ENCODE assay signal across 8 cellular contexts in the genomic region with DNA sequence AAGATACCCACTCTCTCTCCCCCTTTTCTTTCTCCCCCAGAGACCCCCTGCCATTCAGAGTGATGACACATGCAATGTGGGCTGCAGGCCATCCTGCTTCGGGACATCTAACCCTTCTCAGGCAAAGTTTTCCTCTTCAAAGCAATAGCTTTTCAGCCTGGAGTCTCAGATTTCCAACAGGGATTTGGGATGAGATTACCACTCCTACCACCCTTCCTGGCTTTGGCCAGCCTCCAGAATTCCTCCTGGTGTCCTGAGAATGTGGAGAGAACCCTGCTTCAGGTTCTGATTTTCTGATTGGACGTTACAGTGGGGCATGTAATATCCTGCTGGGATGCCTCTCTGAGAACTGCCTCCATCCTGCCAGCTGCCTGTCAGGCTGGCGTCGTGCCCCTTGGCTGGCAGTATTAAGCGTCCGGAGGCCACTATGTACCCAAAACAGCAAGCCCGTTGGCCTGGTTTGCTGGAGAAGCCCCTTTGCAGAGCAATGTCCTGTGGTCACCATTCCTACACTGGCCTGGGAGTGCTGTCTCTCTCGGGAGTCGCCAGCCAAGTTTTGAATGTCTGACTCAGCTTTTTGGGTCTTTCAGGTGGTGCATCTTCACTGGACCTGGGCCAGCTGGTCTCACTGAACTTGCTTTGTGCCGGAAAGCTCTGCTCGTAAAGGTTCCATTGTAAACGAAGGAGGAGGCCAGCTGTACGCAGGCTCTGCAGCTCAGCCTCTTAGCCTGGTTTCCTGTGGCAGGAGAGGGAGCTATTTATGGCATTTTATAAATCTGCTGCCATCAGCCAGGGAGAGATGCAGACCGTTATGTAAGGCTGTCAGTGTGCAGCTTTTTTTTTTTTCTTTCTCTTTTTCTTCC. TPM values are rescaled to one million over a fixed set of nuclear protein-coding genes. Genes with fewer than 3 reads are reported as not detected.
DNase-seq lines count a peak whose midpoint lies in the region; TF ChIP-seq lines count a peak whose summit lies in the region.

No MANE protein-coding gene starts in this region.

- in situ Hi-C loops in GM13977 (cut with MboI; ENCODE audit: low pct_unique_long_range_greater_than_20kb, low sequenced_read_pairs, unreplicated experiment) = no loop called here

- H3K9me3 ChIP-seq in HEK293 (ENCODE audit: control insufficient read depth, insufficient read depth, low read depth, low read length) (no peaks in the 10 kb centered on the region), ascending aorta (no peaks in the 10 kb centered on the region)

- POLR2A ChIA-PET in HEK293 (lab: Yijun Ruan, JAX) = interaction anchor here (0.6 to 1.3 kb wide), 5 partner anchors 10 to 659 kb away, joined by 3 to 8 read pairs (median 3); no protein-coding TSS in a partner anchor

- intact Hi-C loops in ascending aorta (cut with DNase I) = no loop called here

- H3K4me1 ChIP-seq in HEK293 (ENCODE audit: control insufficient read depth, insufficient read depth, low read length) (peaks cover 8% of the 10 kb centered on the region), ascending aorta (peaks cover 16 to 50% of the 10 kb centered on the region in 2 donors)

- TF ChIP-seq CTCF in HEK293 (tag by site-specific recombination; IDR thresholded peaks at IDR 0.05) (no peak), ascending aorta (IDR thresholded peaks at IDR 0.05) (no peak), retinal pigment epithelial cell (conservative IDR thresholded peaks at IDR 0.05; ENCODE audit: low read depth, low read length) (no peak), GM13977 (IDR thresholded peaks at IDR 0.05; ENCODE audit: extremely low read depth, insufficient read depth, missing control alignments) (no peak)

- H3K27ac ChIP-seq in HEK293 (ENCODE audit: extremely low read depth, low read depth, low read length) = peak overlapping the region; percentile 4; the same call in 1 of the 2 replicates
- H3K27ac ChIP-seq in ascending aorta = peak overlapping the region; percentile 75 to 87

- CTCF ChIA-PET in HEK293 (lab: Yijun Ruan, JAX) = no interaction called here

- H3K4me3 ChIP-seq in HEK293 (ENCODE audit: low read depth, low read length) (peak overlapping the region; percentile 24), ascending aorta (peak overlapping the region; percentile 29 to 41), retinal pigment epithelial cell (ENCODE audit: low read length) (peak overlapping the region; percentile 30)

- H3K36me3 ChIP-seq in HEK293 (ENCODE audit: control insufficient read depth in 2 of 2, insufficient read depth in 1 of 2, low read length in 2 of 2) (no peaks in the 10 kb centered on the region), ascending aorta (no peaks in the 10 kb centered on the region)

- no peaks in the 10 kb centered on the region for H3K27me3 ChIP-seq in ascending aorta

- DNase-seq in DMS153 (lab: John Stamatoyannopoulos, UW) = peak; percentile 70
- peak; percentile 73 for DNase-seq in NCI-H2196 (lab: John Stamatoyannopoulos, UW; ENCODE audit: unreplicated experiment)
- peak; percentile 34 to 86 for DNase-seq in ascending aorta (ENCODE audit: low spot score in 2 of 2)
- peak; percentile 70 for DNase-seq in hepatic stellate cell (ENCODE audit: low spot score)
- DNase-seq in retinal pigment epithelial cell (ENCODE audit: low read depth) = no peak
- no peak for DNase-seq in GM13977 (ENCODE audit: low spot score)
- no peak for DNase-seq in central memory CD4-positive, alpha-beta T cell

TF ChIP-seq in HEK293, 187 proteins besides CTCF, POLR2A, EP300 and RAD21 (continues in another document):
- TF ChIP-seq, protein P1, sequence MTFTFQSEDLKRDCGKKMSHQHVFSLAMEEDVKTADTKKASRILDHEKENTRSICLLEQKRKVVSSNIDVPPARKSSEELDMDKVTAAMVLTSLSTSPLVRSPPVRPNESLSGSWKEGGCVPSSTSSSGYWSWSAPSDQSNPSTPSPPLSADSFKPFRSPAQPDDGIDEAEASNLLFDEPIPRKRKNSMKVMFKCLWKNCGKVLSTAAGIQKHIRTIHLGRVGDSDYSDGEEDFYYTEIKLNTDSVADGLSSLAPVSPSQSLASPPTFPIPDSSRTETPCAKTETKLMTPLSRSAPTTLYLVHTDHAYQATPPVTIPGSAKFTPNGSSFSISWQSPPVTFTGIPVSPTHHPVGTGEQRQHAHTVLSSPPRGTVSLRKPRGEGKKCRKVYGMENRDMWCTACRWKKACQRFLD (tag by site-specific recombination; IDR thresholded peaks at IDR 0.05) = no peak
- TF ChIP-seq GLIS2 (tag by site-specific recombination; IDR thresholded peaks at IDR 0.05) = no peak
- TF ChIP-seq ZNF624 (tag by site-specific recombination; IDR thresholded peaks at IDR 0.05) = no peak
- TF ChIP-seq ZNF623 (tag by site-specific recombination; IDR thresholded peaks at IDR 0.05) = peak; percentile 93
- TF ChIP-seq, protein P2, sequence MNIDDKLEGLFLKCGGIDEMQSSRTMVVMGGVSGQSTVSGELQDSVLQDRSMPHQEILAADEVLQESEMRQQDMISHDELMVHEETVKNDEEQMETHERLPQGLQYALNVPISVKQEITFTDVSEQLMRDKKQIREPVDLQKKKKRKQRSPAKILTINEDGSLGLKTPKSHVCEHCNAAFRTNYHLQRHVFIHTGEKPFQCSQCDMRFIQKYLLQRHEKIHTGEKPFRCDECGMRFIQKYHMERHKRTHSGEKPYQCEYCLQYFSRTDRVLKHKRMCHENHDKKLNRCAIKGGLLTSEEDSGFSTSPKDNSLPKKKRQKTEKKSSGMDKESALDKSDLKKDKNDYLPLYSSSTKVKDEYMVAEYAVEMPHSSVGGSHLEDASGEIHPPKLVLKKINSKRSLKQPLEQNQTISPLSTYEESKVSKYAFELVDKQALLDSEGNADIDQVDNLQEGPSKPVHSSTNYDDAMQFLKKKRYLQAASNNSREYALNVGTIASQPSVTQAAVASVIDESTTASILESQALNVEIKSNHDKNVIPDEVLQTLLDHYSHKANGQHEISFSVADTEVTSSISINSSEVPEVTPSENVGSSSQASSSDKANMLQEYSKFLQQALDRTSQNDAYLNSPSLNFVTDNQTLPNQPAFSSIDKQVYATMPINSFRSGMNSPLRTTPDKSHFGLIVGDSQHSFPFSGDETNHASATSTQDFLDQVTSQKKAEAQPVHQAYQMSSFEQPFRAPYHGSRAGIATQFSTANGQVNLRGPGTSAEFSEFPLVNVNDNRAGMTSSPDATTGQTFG (tag by site-specific recombination; IDR thresholded peaks at IDR 0.05; ENCODE audit: borderline replicate concordance) = no peak
- TF ChIP-seq, protein P3, sequence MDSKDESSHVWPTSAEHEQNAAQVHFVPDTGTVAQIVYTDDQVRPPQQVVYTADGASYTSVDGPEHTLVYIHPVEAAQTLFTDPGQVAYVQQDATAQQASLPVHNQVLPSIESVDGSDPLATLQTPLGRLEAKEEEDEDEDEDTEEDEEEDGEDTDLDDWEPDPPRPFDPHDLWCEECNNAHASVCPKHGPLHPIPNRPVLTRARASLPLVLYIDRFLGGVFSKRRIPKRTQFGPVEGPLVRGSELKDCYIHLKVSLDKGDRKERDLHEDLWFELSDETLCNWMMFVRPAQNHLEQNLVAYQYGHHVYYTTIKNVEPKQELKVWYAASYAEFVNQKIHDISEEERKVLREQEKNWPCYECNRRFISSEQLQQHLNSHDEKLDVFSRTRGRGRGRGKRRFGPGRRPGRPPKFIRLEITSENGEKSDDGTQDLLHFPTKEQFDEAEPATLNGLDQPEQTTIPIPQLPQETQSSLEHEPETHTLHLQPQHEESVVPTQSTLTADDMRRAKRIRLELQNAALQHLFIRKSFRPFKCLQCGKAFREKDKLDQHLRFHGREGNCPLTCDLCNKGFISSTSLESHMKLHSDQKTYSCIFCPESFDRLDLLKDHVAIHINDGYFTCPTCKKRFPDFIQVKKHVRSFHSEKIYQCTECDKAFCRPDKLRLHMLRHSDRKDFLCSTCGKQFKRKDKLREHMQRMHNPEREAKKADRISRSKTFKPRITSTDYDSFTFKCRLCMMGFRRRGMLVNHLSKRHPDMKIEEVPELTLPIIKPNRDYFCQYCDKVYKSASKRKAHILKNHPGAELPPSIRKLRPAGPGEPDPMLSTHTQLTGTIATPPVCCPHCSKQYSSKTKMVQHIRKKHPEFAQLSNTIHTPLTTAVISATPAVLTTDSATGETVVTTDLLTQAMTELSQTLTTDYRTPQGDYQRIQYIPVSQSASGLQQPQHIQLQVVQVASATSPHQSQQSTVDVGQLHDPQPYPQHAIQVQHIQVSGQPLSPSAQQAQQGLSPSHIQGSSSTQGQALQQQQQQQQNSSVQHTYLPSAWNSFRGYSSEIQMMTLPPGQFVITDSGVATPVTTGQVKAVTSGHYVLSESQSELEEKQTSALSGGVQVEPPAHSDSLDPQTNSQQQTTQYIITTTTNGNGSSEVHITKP (tag by site-specific recombination; IDR thresholded peaks at IDR 0.05) = peak; percentile 24; the same call in 1 of the 2 replicates
- peak; percentile 43; the same call in 1 of the 2 replicates for TF ChIP-seq ZBTB17 (tag by site-specific recombination; IDR thresholded peaks at IDR 0.05)
- TF ChIP-seq ZNF266 (tag by site-specific recombination; IDR thresholded peaks at IDR 0.05; ENCODE audit: low read depth) = no peak
- no peak for TF ChIP-seq ZNF510 (tag by site-specific recombination; IDR thresholded peaks at IDR 0.05; ENCODE audit: insufficient replicate concordance)
- TF ChIP-seq SETDB1 (IDR thresholded peaks at IDR 0.05; ENCODE audit: insufficient read length, low read length) = no peak
- TF ChIP-seq ZNF610 (tag by site-specific recombination; IDR thresholded peaks at IDR 0.05; ENCODE audit: borderline replicate concordance) = no peak

RNA-seq across cellular contexts. Expression of a gene that starts 19.2 kb away (rescaled TPM):
- 37.5 TPM for total RNA-seq in ascending aorta

Comparison
In these comparisons a context has a peak if more than half of its experiments do, and no peak if none do; other contexts are left out.
1. DNase-seq: peak in DMS153 (single experiment), NCI-H2196 (single experiment), ascending aorta (2 of 2) and hepatic stellate cell (single experiment); none in retinal pigment epithelial cell (single experiment), GM13977 (single experiment) and central memory CD4-positive, alpha-beta T cell (single experiment).
2. Peak in every context shown above with its lines, with median percentiles within 50 percentile points of each other: H3K4me3 ChIP-seq.